In the genomic region with DNA sequence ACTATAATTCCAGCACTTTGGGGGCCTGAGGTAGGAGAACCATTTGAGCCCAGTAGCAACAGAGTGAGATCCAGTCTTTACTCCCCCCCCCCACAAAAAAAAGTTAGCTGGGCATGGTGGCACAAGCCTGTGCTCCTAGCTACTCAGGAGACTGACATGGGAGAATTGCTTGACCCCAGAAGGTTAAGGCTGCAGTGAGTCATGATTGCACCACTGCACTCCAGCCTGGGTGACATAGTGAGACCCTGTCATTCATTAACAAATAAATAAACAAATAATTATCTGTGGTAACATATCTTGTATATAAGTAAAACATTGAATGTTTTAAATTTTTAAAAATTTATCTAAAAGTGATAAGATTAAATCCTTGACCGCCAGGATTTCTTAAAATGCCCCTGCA, we compare ENCODE assay signal across 1 cellular context.
TF ChIP-seq lines count a peak whose summit lies in the region.

No MANE protein-coding gene starts in this region.

TF ChIP-seq in HepG2, 621 proteins besides CTCF, POLR2A, EP300 and RAD21 (continued from another document and continues in another):
- TF ChIP-seq, protein P1, sequence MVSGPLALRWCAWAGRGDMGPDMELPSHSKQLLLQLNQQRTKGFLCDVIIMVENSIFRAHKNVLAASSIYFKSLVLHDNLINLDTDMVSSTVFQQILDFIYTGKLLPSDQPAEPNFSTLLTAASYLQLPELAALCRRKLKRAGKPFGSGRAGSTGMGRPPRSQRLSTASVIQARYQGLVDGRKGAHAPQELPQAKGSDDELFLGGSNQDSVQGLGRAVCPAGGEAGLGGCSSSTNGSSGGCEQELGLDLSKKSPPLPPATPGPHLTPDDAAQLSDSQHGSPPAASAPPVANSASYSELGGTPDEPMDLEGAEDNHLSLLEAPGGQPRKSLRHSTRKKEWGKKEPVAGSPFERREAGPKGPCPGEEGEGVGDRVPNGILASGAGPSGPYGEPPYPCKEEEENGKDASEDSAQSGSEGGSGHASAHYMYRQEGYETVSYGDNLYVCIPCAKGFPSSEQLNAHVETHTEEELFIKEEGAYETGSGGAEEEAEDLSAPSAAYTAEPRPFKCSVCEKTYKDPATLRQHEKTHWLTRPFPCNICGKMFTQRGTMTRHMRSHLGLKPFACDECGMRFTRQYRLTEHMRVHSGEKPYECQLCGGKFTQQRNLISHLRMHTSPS (CRISPR knock-in tag; IDR thresholded peaks at IDR 0.05; ENCODE audit: low read depth) = no peak
- TF ChIP-seq ZNF850 (CRISPR knock-in tag; conservative IDR thresholded peaks at IDR 0.05) (no peak), RARA (CRISPR knock-in tag; IDR thresholded peaks at IDR 0.05) (peak; percentile 68), ELF1 (CRISPR knock-in tag; IDR thresholded peaks at IDR 0.05) (no peak), KMT2A (CRISPR knock-in tag; IDR thresholded peaks at IDR 0.05) (no peak), NR2F6 (IDR thresholded peaks at IDR 0.05) (peak; percentile 91), NR2F6 (CRISPR knock-in tag; IDR thresholded peaks at IDR 0.05) (peak; percentile 93), HOXA3 (CRISPR knock-in tag; IDR thresholded peaks at IDR 0.05) (peak; percentile 23; the same call in 1 of the 2 replicates), FOXK1 (CRISPR knock-in tag; IDR thresholded peaks at IDR 0.05; ENCODE audit: borderline replicate concordance, low read depth) (peak; percentile 30; the same call in 1 of the 2 replicates), MIER3 (CRISPR knock-in tag; IDR thresholded peaks at IDR 0.05; ENCODE audit: borderline replicate concordance) (0 out of 2 replicates have a peak, but pooled peaks have one; percentile 23), NR2F2 (IDR thresholded peaks at IDR 0.05; ENCODE audit: borderline replicate concordance, low read depth) (peak; percentile 69), HDAC1 (CRISPR knock-in tag; IDR thresholded peaks at IDR 0.05) (0 out of 2 replicates have a peak, but pooled peaks have one; percentile 28), GABPB1 (CRISPR knock-in tag; IDR thresholded peaks at IDR 0.05) (no peak), KMT2B (CRISPR knock-in tag; IDR thresholded peaks at IDR 0.05) (no peak), TBX3 (IDR thresholded peaks at IDR 0.05; ENCODE audit: borderline replicate concordance) (no peak; the same call in 1 of the 2 replicates), YEATS4 (CRISPR knock-in tag; IDR thresholded peaks at IDR 0.05; ENCODE audit: borderline replicate concordance) (no peak), TGIF2 (CRISPR knock-in tag; IDR thresholded peaks at IDR 0.05) (no peak), THAP11 (CRISPR knock-in tag; IDR thresholded peaks at IDR 0.05) (peak; percentile 38; the same call in 1 of the 2 replicates), NKX3-1 (CRISPR knock-in tag; IDR thresholded peaks at IDR 0.05) (no peak), JUND (CRISPR knock-in tag; IDR thresholded peaks at IDR 0.05) (peak; percentile 92)
- TF ChIP-seq, protein P2, sequence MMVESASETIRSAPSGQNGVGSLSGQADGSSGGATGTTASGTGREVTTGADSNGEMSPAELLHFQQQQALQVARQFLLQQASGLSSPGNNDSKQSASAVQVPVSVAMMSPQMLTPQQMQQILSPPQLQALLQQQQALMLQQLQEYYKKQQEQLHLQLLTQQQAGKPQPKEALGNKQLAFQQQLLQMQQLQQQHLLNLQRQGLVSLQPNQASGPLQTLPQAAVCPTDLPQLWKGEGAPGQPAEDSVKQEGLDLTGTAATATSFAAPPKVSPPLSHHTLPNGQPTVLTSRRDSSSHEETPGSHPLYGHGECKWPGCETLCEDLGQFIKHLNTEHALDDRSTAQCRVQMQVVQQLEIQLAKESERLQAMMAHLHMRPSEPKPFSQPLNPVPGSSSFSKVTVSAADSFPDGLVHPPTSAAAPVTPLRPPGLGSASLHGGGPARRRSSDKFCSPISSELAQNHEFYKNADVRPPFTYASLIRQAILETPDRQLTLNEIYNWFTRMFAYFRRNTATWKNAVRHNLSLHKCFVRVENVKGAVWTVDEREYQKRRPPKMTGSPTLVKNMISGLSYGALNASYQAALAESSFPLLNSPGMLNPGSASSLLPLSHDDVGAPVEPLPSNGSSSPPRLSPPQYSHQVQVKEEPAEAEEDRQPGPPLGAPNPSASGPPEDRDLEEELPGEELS (CRISPR knock-in tag; IDR thresholded peaks at IDR 0.05) = peak; percentile 39; the same call in 1 of the 2 replicates
- TF ChIP-seq, protein P3, sequence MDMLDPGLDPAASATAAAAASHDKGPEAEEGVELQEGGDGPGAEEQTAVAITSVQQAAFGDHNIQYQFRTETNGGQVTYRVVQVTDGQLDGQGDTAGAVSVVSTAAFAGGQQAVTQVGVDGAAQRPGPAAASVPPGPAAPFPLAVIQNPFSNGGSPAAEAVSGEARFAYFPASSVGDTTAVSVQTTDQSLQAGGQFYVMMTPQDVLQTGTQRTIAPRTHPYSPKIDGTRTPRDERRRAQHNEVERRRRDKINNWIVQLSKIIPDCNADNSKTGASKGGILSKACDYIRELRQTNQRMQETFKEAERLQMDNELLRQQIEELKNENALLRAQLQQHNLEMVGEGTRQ (IDR thresholded peaks at IDR 0.05; ENCODE audit: low read depth, low read length) = no peak
- TF ChIP-seq, protein P3 (CRISPR knock-in tag; IDR thresholded peaks at IDR 0.05; ENCODE audit: borderline replicate concordance) = no peak
- TF ChIP-seq, protein P4, sequence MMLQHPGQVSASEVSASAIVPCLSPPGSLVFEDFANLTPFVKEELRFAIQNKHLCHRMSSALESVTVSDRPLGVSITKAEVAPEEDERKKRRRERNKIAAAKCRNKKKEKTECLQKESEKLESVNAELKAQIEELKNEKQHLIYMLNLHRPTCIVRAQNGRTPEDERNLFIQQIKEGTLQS (CRISPR knock-in tag; IDR thresholded peaks at IDR 0.05) = peak; percentile 96
- TF ChIP-seq, protein P5, sequence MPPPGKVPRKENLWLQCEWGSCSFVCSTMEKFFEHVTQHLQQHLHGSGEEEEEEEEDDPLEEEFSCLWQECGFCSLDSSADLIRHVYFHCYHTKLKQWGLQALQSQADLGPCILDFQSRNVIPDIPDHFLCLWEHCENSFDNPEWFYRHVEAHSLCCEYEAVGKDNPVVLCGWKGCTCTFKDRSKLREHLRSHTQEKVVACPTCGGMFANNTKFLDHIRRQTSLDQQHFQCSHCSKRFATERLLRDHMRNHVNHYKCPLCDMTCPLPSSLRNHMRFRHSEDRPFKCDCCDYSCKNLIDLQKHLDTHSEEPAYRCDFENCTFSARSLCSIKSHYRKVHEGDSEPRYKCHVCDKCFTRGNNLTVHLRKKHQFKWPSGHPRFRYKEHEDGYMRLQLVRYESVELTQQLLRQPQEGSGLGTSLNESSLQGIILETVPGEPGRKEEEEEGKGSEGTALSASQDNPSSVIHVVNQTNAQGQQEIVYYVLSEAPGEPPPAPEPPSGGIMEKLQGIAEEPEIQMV (CRISPR knock-in tag; IDR thresholded peaks at IDR 0.05; ENCODE audit: low read depth) = no peak
- TF ChIP-seq, protein P6, sequence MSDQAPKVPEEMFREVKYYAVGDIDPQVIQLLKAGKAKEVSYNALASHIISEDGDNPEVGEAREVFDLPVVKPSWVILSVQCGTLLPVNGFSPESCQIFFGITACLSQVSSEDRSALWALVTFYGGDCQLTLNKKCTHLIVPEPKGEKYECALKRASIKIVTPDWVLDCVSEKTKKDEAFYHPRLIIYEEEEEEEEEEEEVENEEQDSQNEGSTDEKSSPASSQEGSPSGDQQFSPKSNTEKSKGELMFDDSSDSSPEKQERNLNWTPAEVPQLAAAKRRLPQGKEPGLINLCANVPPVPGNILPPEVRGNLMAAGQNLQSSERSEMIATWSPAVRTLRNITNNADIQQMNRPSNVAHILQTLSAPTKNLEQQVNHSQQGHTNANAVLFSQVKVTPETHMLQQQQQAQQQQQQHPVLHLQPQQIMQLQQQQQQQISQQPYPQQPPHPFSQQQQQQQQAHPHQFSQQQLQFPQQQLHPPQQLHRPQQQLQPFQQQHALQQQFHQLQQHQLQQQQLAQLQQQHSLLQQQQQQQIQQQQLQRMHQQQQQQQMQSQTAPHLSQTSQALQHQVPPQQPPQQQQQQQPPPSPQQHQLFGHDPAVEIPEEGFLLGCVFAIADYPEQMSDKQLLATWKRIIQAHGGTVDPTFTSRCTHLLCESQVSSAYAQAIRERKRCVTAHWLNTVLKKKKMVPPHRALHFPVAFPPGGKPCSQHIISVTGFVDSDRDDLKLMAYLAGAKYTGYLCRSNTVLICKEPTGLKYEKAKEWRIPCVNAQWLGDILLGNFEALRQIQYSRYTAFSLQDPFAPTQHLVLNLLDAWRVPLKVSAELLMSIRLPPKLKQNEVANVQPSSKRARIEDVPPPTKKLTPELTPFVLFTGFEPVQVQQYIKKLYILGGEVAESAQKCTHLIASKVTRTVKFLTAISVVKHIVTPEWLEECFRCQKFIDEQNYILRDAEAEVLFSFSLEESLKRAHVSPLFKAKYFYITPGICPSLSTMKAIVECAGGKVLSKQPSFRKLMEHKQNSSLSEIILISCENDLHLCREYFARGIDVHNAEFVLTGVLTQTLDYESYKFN (CRISPR knock-in tag; conservative IDR thresholded peaks at IDR 0.05) = peak; percentile 70
- TF ChIP-seq, protein P7, sequence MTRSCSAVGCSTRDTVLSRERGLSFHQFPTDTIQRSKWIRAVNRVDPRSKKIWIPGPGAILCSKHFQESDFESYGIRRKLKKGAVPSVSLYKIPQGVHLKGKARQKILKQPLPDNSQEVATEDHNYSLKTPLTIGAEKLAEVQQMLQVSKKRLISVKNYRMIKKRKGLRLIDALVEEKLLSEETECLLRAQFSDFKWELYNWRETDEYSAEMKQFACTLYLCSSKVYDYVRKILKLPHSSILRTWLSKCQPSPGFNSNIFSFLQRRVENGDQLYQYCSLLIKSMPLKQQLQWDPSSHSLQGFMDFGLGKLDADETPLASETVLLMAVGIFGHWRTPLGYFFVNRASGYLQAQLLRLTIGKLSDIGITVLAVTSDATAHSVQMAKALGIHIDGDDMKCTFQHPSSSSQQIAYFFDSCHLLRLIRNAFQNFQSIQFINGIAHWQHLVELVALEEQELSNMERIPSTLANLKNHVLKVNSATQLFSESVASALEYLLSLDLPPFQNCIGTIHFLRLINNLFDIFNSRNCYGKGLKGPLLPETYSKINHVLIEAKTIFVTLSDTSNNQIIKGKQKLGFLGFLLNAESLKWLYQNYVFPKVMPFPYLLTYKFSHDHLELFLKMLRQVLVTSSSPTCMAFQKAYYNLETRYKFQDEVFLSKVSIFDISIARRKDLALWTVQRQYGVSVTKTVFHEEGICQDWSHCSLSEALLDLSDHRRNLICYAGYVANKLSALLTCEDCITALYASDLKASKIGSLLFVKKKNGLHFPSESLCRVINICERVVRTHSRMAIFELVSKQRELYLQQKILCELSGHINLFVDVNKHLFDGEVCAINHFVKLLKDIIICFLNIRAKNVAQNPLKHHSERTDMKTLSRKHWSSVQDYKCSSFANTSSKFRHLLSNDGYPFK (CRISPR knock-in tag; IDR thresholded peaks at IDR 0.05; ENCODE audit: borderline replicate concordance) = no peak
- TF ChIP-seq, protein P8, sequence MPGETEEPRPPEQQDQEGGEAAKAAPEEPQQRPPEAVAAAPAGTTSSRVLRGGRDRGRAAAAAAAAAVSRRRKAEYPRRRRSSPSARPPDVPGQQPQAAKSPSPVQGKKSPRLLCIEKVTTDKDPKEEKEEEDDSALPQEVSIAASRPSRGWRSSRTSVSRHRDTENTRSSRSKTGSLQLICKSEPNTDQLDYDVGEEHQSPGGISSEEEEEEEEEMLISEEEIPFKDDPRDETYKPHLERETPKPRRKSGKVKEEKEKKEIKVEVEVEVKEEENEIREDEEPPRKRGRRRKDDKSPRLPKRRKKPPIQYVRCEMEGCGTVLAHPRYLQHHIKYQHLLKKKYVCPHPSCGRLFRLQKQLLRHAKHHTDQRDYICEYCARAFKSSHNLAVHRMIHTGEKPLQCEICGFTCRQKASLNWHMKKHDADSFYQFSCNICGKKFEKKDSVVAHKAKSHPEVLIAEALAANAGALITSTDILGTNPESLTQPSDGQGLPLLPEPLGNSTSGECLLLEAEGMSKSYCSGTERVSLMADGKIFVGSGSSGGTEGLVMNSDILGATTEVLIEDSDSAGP (CRISPR knock-in tag; IDR thresholded peaks at IDR 0.05; ENCODE audit: borderline replicate concordance) = no peak
- TF ChIP-seq, protein P9, sequence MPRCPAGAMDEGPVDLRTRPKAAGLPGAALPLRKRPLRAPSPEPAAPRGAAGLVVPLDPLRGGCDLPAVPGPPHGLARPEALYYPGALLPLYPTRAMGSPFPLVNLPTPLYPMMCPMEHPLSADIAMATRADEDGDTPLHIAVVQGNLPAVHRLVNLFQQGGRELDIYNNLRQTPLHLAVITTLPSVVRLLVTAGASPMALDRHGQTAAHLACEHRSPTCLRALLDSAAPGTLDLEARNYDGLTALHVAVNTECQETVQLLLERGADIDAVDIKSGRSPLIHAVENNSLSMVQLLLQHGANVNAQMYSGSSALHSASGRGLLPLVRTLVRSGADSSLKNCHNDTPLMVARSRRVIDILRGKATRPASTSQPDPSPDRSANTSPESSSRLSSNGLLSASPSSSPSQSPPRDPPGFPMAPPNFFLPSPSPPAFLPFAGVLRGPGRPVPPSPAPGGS (CRISPR knock-in tag; IDR thresholded peaks at IDR 0.05) = no peak
- TF ChIP-seq, protein P10, sequence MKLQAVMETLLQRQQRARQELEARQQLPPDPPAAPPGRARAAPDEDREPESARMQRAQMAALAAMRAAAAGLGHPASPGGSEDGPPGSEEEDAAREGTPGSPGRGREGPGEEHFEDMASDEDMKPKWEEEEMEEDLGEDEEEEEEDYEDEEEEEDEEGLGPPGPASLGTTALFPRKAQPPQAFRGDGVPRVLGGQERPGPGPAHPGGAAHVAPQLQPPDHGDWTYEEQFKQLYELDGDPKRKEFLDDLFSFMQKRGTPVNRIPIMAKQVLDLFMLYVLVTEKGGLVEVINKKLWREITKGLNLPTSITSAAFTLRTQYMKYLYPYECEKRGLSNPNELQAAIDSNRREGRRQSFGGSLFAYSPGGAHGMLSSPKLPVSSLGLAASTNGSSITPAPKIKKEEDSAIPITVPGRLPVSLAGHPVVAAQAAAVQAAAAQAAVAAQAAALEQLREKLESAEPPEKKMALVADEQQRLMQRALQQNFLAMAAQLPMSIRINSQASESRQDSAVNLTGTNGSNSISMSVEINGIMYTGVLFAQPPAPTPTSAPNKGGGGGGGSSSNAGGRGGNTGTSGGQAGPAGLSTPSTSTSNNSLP (IDR thresholded peaks at IDR 0.05; ENCODE audit: low read depth, low read length) = peak; percentile 40; the same call in 1 of the 2 replicates
